ENCODE assay signal across 11 cellular contexts in genomic region chr5:109485030-109485429, GRCh38.
DNase-seq lines count a peak whose midpoint lies in the region; ATAC-seq, FAIRE-seq and TF ChIP-seq lines count a peak whose summit lies in the region.
"Had no signal": no experiment of that assay in that cellular context is flagged by ENCODE, and none has a peak within 500 bp of the region (broad histone marks: within the 10 kb centered on the region; RNA-seq: fewer than 3 reads in every experiment).

No MANE protein-coding gene starts in this region.

- H3K27ac Mint-ChIP-seq in endothelial cell (ENCODE audit: unreplicated experiment): no peak overlapping the region
- H3K27ac Mint-ChIP-seq in glutamatergic neuron (ENCODE audit: unreplicated experiment): no peak overlapping the region

- H3K27me3 Mint-ChIP-seq in endothelial cell (ENCODE audit: unreplicated experiment) (peaks cover 1% of the 10 kb centered on the region), glutamatergic neuron (ENCODE audit: unreplicated experiment) (no peaks in the 10 kb centered on the region)

- no peak for TF ChIP-seq CTCF in endothelial cell (IDR thresholded peaks at IDR 0.05; ENCODE audit: unreplicated experiment)
- no peak for TF ChIP-seq CTCF in glutamatergic neuron (IDR thresholded peaks at IDR 0.05; ENCODE audit: partially characterized antibody, unreplicated experiment)
- no peak for TF ChIP-seq CTCF in D721Med (IDR thresholded peaks at IDR 0.05; ENCODE audit: insufficient read depth, missing control alignments)

- ATAC-seq in GM18873 (IDR thresholded peaks at IDR 0.05; ENCODE audit: low FRiP score, unreplicated experiment) (no peak), HG02642 (IDR thresholded peaks at IDR 0.05; ENCODE audit: poor library complexity, unreplicated experiment) (no peak)

- H3K4me3 Mint-ChIP-seq in endothelial cell (ENCODE audit: unreplicated experiment) (peak overlapping the region; percentile 4), glutamatergic neuron (ENCODE audit: unreplicated experiment) (no peak overlapping the region)

- H3K4me1 Mint-ChIP-seq in endothelial cell (ENCODE audit: unreplicated experiment): peaks cover 36% of the 10 kb centered on the region
- peaks cover 2% of the 10 kb centered on the region for H3K4me1 Mint-ChIP-seq in glutamatergic neuron (ENCODE audit: low read depth, unreplicated experiment)

- H3K9me3 Mint-ChIP-seq in endothelial cell (ENCODE audit: unreplicated experiment): peaks cover 4% of the 10 kb centered on the region
- peaks cover 6% of the 10 kb centered on the region for H3K9me3 Mint-ChIP-seq in glutamatergic neuron (ENCODE audit: unreplicated experiment)

- H3K36me3 Mint-ChIP-seq in endothelial cell (ENCODE audit: low read depth, unreplicated experiment) (peaks cover 5% of the 10 kb centered on the region), glutamatergic neuron (ENCODE audit: unreplicated experiment) (no peaks in the 10 kb centered on the region)

- FAIRE-seq in D721Med (lab: Jason Lieb, UNC): no peak
- FAIRE-seq: H1 had no signal

- DNase-seq in DMS79 treated with DMSO at 0.1 percent for 48 hours (lab: John Stamatoyannopoulos, UW): peak; percentile 8
- peak; percentile 8 for DNase-seq in NCI-H2196 treated with DMSO at 0.1 percent for 48 hours (lab: John Stamatoyannopoulos, UW; ENCODE audit: unreplicated experiment)
- peak; percentile 50 for DNase-seq in endothelial cell (ENCODE audit: low spot score)
- peak in 48 of 56 donors; percentile 4 to 78 (median 34) for DNase-seq in nucleus accumbens (lab: John Stamatoyannopoulos, UW)
- no peak for DNase-seq in glutamatergic neuron
- no peak for DNase-seq in D721Med (ENCODE audit: insufficient read length, low spot score)
- DNase-seq: GDM1, NCI-H226 had no signal

Comparison
In these comparisons a context has a peak if more than half of its experiments do, and no peak if none do; other contexts are left out.
1. DNase-seq: peak in DMS79 treated with DMSO at 0.1 percent for 48 hours (single experiment), NCI-H2196 treated with DMSO at 0.1 percent for 48 hours (single experiment), endothelial cell (single experiment) and nucleus accumbens (48 of 56); none in glutamatergic neuron (single experiment) and D721Med (single experiment).